In the genomic region with DNA sequence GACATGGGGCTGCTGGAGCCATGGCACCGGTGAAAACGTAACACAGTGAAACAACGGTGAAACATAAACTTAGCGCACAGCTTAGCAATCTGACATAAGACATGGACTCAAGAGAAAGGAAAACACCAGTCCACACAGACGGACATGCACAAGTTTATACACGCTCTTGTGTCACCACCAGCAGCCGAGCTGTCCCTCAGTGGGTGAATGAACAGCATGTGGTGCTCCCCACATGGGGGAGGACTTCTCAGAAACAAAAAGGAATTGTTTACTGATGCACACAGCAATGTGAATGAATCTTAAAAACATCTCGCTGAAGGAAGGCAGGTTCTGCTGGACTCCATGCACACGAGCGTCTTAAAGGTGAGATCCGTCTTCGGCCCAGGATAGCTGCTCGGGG, we compare ENCODE assay signal across 21 cellular contexts.
"Had no signal": no experiment of that assay in that cellular context is flagged by ENCODE, and none has a peak within 500 bp of the region (broad histone marks: within the 10 kb centered on the region; RNA-seq: fewer than 3 reads in every experiment).

No MANE protein-coding gene starts in this region.

- H3K9me3 Mint-ChIP-seq: IgD-negative memory B cell had no signal

- FAIRE-seq: RCC 7860 had no signal

- H3K4me3 ChIP-seq: SJCRH30 had no signal

- H3K27me3 Mint-ChIP-seq: IgD-negative memory B cell had no signal

- H3K9me3 ChIP-seq: SJCRH30 had no signal

- H3K27me3 ChIP-seq: SJCRH30 had no signal

- H3K27ac ChIP-seq: SJCRH30 had no signal

- ATAC-seq: SK-N-SH treated with all-trans-retinoic acid at 6 μM for 48 hours had no signal

- DNase-seq: KBM-7, MV-4-11, NCI-H1048, NCI-H1105, NCI-H1417, NCI-H1436 treated with DMSO at 0.1 percent for 48 hours, NCI-H1694, NCI-H187 treated with DMSO at 0.1 percent for 48 hours, NCI-H2029 treated with DMSO at 0.1 percent for 48 hours, NCI-H2107, NCI-H2227 treated with DMSO at 0.1 percent for 48 hours, NCI-H510A, NCI-H524 treated with DMSO at 0.1 percent for 48 hours, NCI-H69, NCI-H774, RPMI8226, SHP77 treated with DMSO at 0.1 percent for 48 hours, SJCRH30 had no signal

- H3K4me3 Mint-ChIP-seq: IgD-negative memory B cell had no signal

- H3K27ac Mint-ChIP-seq: IgD-negative memory B cell had no signal
